In the genomic region with DNA sequence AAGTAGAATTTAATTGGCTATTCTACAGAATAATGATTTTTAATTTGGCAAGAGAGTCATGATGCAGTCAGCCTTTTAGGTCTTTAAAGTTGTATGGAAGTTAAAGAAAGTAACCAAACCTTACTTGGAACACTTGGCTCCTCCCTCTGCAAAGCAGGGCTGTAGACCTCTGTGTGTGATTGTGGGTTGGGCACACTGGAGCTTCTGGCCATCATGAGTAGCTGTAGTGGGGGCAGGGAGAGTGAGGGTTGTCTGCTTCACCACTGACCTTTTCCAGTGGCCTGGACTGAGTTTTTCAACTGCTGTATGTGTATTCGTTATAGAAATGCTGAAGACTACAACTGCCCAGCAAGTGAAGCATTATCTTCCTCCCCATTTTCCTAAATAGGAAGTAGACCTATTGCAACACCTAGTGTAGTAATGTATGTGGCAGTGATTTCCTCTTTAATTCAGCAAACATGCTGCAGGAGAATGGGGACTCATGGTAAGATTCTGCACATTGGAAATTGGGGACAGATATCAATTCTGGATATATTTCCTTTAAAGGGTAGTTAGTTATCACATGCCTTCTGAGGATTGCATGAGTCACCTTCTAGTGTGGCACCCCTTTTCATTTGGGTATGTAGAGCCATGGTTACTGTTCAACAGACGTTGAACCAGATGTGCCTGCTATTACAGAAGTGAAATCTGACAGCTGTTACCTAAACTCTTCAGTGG, we compare ENCODE assay signal across 8 cellular contexts.
DNase-seq lines count a peak whose midpoint lies in the region; ATAC-seq, FAIRE-seq and TF ChIP-seq lines count a peak whose summit lies in the region.

No MANE protein-coding gene starts in this region.

- 0 out of 2 replicates have a peak, but pooled peaks cover 1% of the 10 kb centered on the region for H3K36me3 ChIP-seq in IMR-90 (ENCODE audit: control insufficient read depth, insufficient read depth, low read length)
- H3K36me3 ChIP-seq in CD8-positive, alpha-beta memory T cell (ENCODE audit: insufficient read depth, low read length), result no peaks in the 10 kb centered on the region

- intact Hi-C loops in IMR-90 (cut with micrococcal nuclease), result no loop called here

- H3K4me1 Mint-ChIP-seq in CD8-positive, alpha-beta memory T cell, result peaks cover 30 to 73% (median 61%) of the 10 kb centered on the region in 3 donors

- no peak overlapping the region for H3K27ac ChIP-seq in IMR-90 (ENCODE audit: insufficient read depth, low read length)
- H3K27ac ChIP-seq in CD8-positive, alpha-beta memory T cell (ENCODE audit: low read depth, low read length), result no peak overlapping the region

- H3K27me3 ChIP-seq in IMR-90 (ENCODE audit: control insufficient read depth, insufficient read depth, low read length), result no peaks in the 10 kb centered on the region
- H3K27me3 ChIP-seq in CD8-positive, alpha-beta memory T cell (ENCODE audit: insufficient read depth, low read length, poor library complexity, severe bottlenecking), result no peaks in the 10 kb centered on the region

- H3K4me3 Mint-ChIP-seq in CD8-positive, alpha-beta memory T cell, result no peak overlapping the region

- H2BK20ac ChIP-seq in IMR-90 (ENCODE audit: low read depth, low read length), result no peak overlapping the region

- no peaks in the 10 kb centered on the region for H3K27me3 Mint-ChIP-seq in CD8-positive, alpha-beta memory T cell

- dilution Hi-C loops in IMR-90 (cut with HindIII; ENCODE audit: low sequenced_read_pairs, unreplicated experiment), result no loop called here

- no peak for TF ChIP-seq CTCF in IMR-90 (conservative IDR thresholded peaks at IDR 0.05; ENCODE audit: low read depth, low read length)
- TF ChIP-seq CTCF in foreskin fibroblast (IDR thresholded peaks at IDR 0.05; ENCODE audit: low read depth, low read length), result no peak

- H3K9me3 Mint-ChIP-seq in CD8-positive, alpha-beta memory T cell, result no peaks in the 10 kb centered on the region

- peaks cover 65 to 82% of the 10 kb centered on the region in 2 experiments for H3K79me1 ChIP-seq in IMR-90 (ENCODE audit: low read depth in 1 of 2, low read length in 2 of 2)

- H3K18ac ChIP-seq in IMR-90 (ENCODE audit: low read depth, low read length), result no peak overlapping the region

- no peak for TF ChIP-seq RAD21 in IMR-90 (IDR thresholded peaks at IDR 0.05; ENCODE audit: low read length)

- H4K20me1 ChIP-seq in IMR-90 (ENCODE audit: insufficient read depth, low read length), result peaks cover 63% of the 10 kb centered on the region

- peak overlapping the region in 2 of 8 donors; percentile 10 to 30 for H3K27ac Mint-ChIP-seq in CD8-positive, alpha-beta memory T cell

- peaks cover 7% of the 10 kb centered on the region for H3K4me1 ChIP-seq in IMR-90 (ENCODE audit: control insufficient read depth, insufficient read depth, low read length)
- H3K4me1 ChIP-seq in CD8-positive, alpha-beta memory T cell (ENCODE audit: insufficient read depth, low read length), result no peaks in the 10 kb centered on the region

- no peak overlapping the region for H4K8ac ChIP-seq in IMR-90 (ENCODE audit: low read depth in 2 of 2, low read length in 2 of 2)

- no peak overlapping the region for H4K5ac ChIP-seq in IMR-90 (ENCODE audit: low read depth, low read length)

- BruUV-seq in IMR-90 (replicated peaks; lab: Mats Ljungman, UMichigan), result no TSS peak

- no peak for TF ChIP-seq POLR2A in GM12892 (IDR thresholded peaks at IDR 0.05; ENCODE audit: low read depth, low read length)
- TF ChIP-seq POLR2A in IMR-90 (IDR thresholded peaks at IDR 0.05; ENCODE audit: low read depth, low read length), result no peak

- H3K23ac ChIP-seq in IMR-90 (ENCODE audit: low read depth, low read length), result no peak overlapping the region

- H3K9me3 ChIP-seq in IMR-90 (ENCODE audit: control insufficient read depth, insufficient read depth, low read length), result no peaks in the 10 kb centered on the region
- no peaks in the 10 kb centered on the region for H3K9me3 ChIP-seq in CD8-positive, alpha-beta memory T cell (ENCODE audit: low read length)

- H3K14ac ChIP-seq in IMR-90 (replicated peaks; ENCODE audit: low read depth, low read length), result no peak overlapping the region

- H2BK120ac ChIP-seq in IMR-90 (ENCODE audit: low read depth, low read length), result no peak overlapping the region

- H2AFZ ChIP-seq in IMR-90 (replicated peaks; ENCODE audit: low read length, poor library complexity), result no peak overlapping the region

- no peak overlapping the region for H3K4me3 ChIP-seq in IMR-90 (ENCODE audit: insufficient read depth, low read depth, low read length)
- H3K4me3 ChIP-seq in foreskin fibroblast (ENCODE audit: low read depth in 1 of 2, low read length in 2 of 2), result no peak overlapping the region
- H3K4me3 ChIP-seq in CD8-positive, alpha-beta memory T cell (ENCODE audit: low read length), result no peak overlapping the region

- in situ Hi-C loops in IMR-90 (cut with MboI; ENCODE audit: low sequenced_read_pairs), result no loop called here

- POLR2A ChIA-PET in IMR-90 (lab: Charles Lee; ENCODE audit: unreplicated experiment), result no interaction called here
- POLR2A ChIA-PET in CD8-positive, alpha-beta memory T cell (lab: Charles Lee), result no interaction called here

- ATAC-seq in GM21723 (IDR thresholded peaks at IDR 0.05; ENCODE audit: unreplicated experiment) (peak; percentile 74), IMR-90 (ENCODE audit: low read depth) (peak; percentile 36; the same call in 1 of the 2 replicates)

- peak; percentile 5 for FAIRE-seq in GM12892 (lab: Jason Lieb, UNC)

- H2BK15ac ChIP-seq in IMR-90 (ENCODE audit: low read depth, low read length), result no peak overlapping the region

- peaks cover 12% of the 10 kb centered on the region for H3K9me1 ChIP-seq in IMR-90 (ENCODE audit: insufficient read depth, low read length)

- H3K36me3 Mint-ChIP-seq in CD8-positive, alpha-beta memory T cell, result peaks cover 0 to 5% (median 4%) of the 10 kb centered on the region in 3 donors

- H4K91ac ChIP-seq in IMR-90 (ENCODE audit: insufficient read depth, low read depth, low read length), result no peak overlapping the region

- H3K4ac ChIP-seq in IMR-90 (ENCODE audit: low read depth, low read length), result no peak overlapping the region

- CTCF ChIA-PET in IMR-90 (lab: Yijun Ruan, JAX), result interaction anchor here (0.9 kb wide), 1 partner anchor 10 kb away, joined by 3 read pairs; no protein-coding TSS in a partner anchor
- CTCF ChIA-PET in CD8-positive, alpha-beta memory T cell (lab: Charles Lee), result no interaction called here

- H2AK5ac ChIP-seq in IMR-90 (ENCODE audit: low read depth, low read length), result no peak overlapping the region

- WGBS in IMR-90 (ENCODE audit: extremely low coverage in 2 of 2, insufficient read length in 1 of 2), 2 experiments, result no CpG with 5 or more reads among the region's 2 CpGs

- H3K4me2 ChIP-seq in IMR-90 (ENCODE audit: low read depth, low read length), result no peak overlapping the region

- H3K9ac ChIP-seq in IMR-90 (ENCODE audit: low read depth, low read length), result no peak overlapping the region

- DNase-seq in GM12892 (ENCODE audit: insufficient read length), result no peak
- DNase-seq in IMR-90, result peak; percentile 38
- DNase-seq in foreskin fibroblast, result peak; percentile 23 to 61
- DNase-seq in central memory CD4-positive, alpha-beta T cell, result no peak
- DNase-seq in activated effector memory CD4-positive, alpha-beta T cell treated with Interleukin-2 at 50 U/mL for 16 hours, result no peak
- no peak for DNase-seq in globus pallidus (ENCODE audit: low spot score)
- no peak for DNase-seq in CD8-positive, alpha-beta memory T cell

- H2AK9ac ChIP-seq in IMR-90 (replicated peaks; ENCODE audit: low read depth, low read length, poor library complexity), result no peak overlapping the region

- no peak overlapping the region for H3K56ac ChIP-seq in IMR-90 (ENCODE audit: extremely low read depth, insufficient read depth, low read length)

- H2BK5ac ChIP-seq in IMR-90 (ENCODE audit: low read depth, low read length, poor library complexity, severe bottlenecking), result no peak overlapping the region

TF ChIP-seq in IMR-90, 13 proteins besides CTCF, POLR2A, EP300 and RAD21:
- TF ChIP-seq, protein P1, sequence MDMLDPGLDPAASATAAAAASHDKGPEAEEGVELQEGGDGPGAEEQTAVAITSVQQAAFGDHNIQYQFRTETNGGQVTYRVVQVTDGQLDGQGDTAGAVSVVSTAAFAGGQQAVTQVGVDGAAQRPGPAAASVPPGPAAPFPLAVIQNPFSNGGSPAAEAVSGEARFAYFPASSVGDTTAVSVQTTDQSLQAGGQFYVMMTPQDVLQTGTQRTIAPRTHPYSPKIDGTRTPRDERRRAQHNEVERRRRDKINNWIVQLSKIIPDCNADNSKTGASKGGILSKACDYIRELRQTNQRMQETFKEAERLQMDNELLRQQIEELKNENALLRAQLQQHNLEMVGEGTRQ (IDR thresholded peaks at IDR 0.05; ENCODE audit: low read depth, low read length), result no peak
- TF ChIP-seq CEBPB (IDR thresholded peaks at IDR 0.05; ENCODE audit: low read depth, low read length) (peak; percentile 75), FOS (IDR thresholded peaks at IDR 0.05; ENCODE audit: low read depth, low read length) (peak; percentile 19; the same call in 1 of the 2 replicates)

Comparison
In these comparisons a context has a peak if more than half of its experiments do, and no peak if none do; other contexts are left out.
1. DNase-seq: peak in IMR-90 (single experiment) and foreskin fibroblast (2 of 2); none in GM12892 (single experiment), central memory CD4-positive, alpha-beta T cell (single experiment), activated effector memory CD4-positive, alpha-beta T cell treated with Interleukin-2 at 50 U/mL for 16 hours (single experiment), globus pallidus (single experiment) and CD8-positive, alpha-beta memory T cell (0 of 5).